In genomic region chr18:56118422-56118821, GRCh38 we compare ENCODE assay signal across 18 cellular contexts.
DNase-seq lines count a peak whose midpoint lies in the region; ATAC-seq, FAIRE-seq and TF ChIP-seq lines count a peak whose summit lies in the region.
"Had no signal": no experiment of that assay in that cellular context is flagged by ENCODE, and none has a peak within 500 bp of the region (broad histone marks: within the 10 kb centered on the region; RNA-seq: fewer than 3 reads in every experiment).

No MANE protein-coding gene starts in this region.

- no peak for TF ChIP-seq CTCF in ovary (IDR thresholded peaks at IDR 0.05)

- no peaks in the 10 kb centered on the region for H3K27me3 ChIP-seq in ovary
- H3K27me3 ChIP-seq: BE2C had no signal

- TF ChIP-seq POLR2A in ovary (IDR thresholded peaks at IDR 0.05): no peak

- ATAC-seq in HG02759 (IDR thresholded peaks at IDR 0.05; ENCODE audit: unreplicated experiment): peak; percentile 42
- ATAC-seq: A549; CD8-positive, alpha-beta T cell had no signal

- no peaks in the 10 kb centered on the region for H3K4me1 ChIP-seq in ovary (ENCODE audit: insufficient read depth)
- H3K4me1 ChIP-seq: A549, BE2C had no signal

- no peaks in the 10 kb centered on the region for H3K9me3 ChIP-seq in ovary
- H3K9me3 ChIP-seq: A549, BE2C, HAP-1 had no signal

- no peak overlapping the region for H3K4me3 ChIP-seq in ovary
- H3K4me3 ChIP-seq: A549, HAP-1 had no signal

- peak in 4 of 5 donors; percentile 23 to 35 (median 27) for DNase-seq in ovary
- DNase-seq in activated CD4-positive, CD25-positive, alpha-beta regulatory T cell treated with anti-CD3 and anti-CD28 coated beads, Interleukin-2, amount 50 U/mL, for 72 hours: no peak
- no peak for DNase-seq in KG1 (lab: John Stamatoyannopoulos, UW)
- DNase-seq in posterior vena cava (ENCODE audit: low spot score): no peak
- DNase-seq: BE2C; CD8-positive, alpha-beta T cell; COR-L47; DMS153; DMS79 treated with DMSO at 0.1 percent for 48 hours; EL; HFFc6 had no signal

- H3K36me3 ChIP-seq in ovary: no peaks in the 10 kb centered on the region
- H3K36me3 ChIP-seq: BE2C, HAP-1 had no signal

- intact Hi-C loops in ovary (cut with DNase I) (no loop called here), posterior vena cava (cut with DNase I) (no loop called here)

- TF ChIP-seq EP300 in ovary (IDR thresholded peaks at IDR 0.05): no peak

- 49 to 61% (median 56%) methylated on average over 2 of the region's 2 CpGs for WGBS in ovary, 3 donors

- FAIRE-seq in endometrium (lab: Jason Lieb, UNC): peak; percentile 80
- FAIRE-seq: A549, G401.6, GM12891, H1 had no signal

- no peak overlapping the region for H3K27ac ChIP-seq in ovary
- H3K27ac ChIP-seq: A549 had no signal

Comparison
In these comparisons a context has a peak if more than half of its experiments do, and no peak if none do; other contexts are left out.
1. DNase-seq: peak in ovary (4 of 5); none in activated CD4-positive, CD25-positive, alpha-beta regulatory T cell treated with anti-CD3 and anti-CD28 coated beads, Interleukin-2, amount 50 U/mL, for 72 hours (single experiment), KG1 (single experiment) and posterior vena cava (single experiment).